ENCODE assay signal across 26 cellular contexts in the genomic region with DNA sequence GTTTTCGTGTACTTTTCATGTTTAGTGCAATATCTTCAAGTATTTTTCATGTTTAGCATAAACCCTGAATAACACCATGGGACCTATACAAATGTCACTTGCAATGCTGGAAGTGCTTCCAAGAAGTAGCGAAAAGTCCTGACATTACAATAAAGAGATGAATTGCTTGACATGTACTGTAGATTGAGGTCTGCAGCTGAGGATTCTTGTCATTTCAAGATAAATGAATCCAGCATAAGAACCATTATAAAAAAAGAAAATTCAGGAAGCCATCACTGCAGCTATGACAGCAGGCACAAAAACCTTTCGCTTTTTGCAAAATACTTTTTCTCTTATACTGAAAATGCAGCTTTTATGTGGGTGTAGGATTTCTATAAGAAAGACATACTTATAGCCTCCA.
"Had no signal": no experiment of that assay in that cellular context is flagged by ENCODE, and none has a peak within 500 bp of the region (broad histone marks: within the 10 kb centered on the region; RNA-seq: fewer than 3 reads in every experiment).

No MANE protein-coding gene starts in this region.

- ATAC-seq: effector memory CD8-positive, alpha-beta T cell; esophagus mucosa; foreskin keratinocyte; gastrocnemius medialis; gastroesophageal sphincter; heart left ventricle; heart right ventricle had no signal

- FAIRE-seq: endometrium, endothelial cell of umbilical vein had no signal

- H3K36me3 ChIP-seq: colonic mucosa had no signal

- H3K4me3 ChIP-seq: colonic mucosa, coronary artery, dorsolateral prefrontal cortex, esophagus muscularis mucosa, esophagus squamous epithelium, gastrocnemius medialis, gastroesophageal sphincter, heart left ventricle, heart right ventricle had no signal

- H3K27ac ChIP-seq: colonic mucosa, coronary artery, dorsolateral prefrontal cortex, epithelial cell of prostate, esophagus muscularis mucosa, esophagus squamous epithelium, foreskin keratinocyte, gastrocnemius medialis, gastroesophageal sphincter, heart left ventricle, heart right ventricle had no signal

- DNase-seq: colonic mucosa; cortex of kidney; dermis blood vessel endothelial cell; dorsolateral prefrontal cortex; effector CD4-positive, alpha-beta T cell; effector CD8-positive, alpha-beta T cell; effector memory CD4-positive, alpha-beta T cell; effector memory CD8-positive, alpha-beta T cell; endodermal cell; erythroblast; esophagus squamous epithelium; foreskin fibroblast; foreskin keratinocyte; foreskin melanocyte; gastrocnemius medialis; glutamatergic neuron; head of caudate nucleus; heart left ventricle; heart right ventricle had no signal

- H3K27me3 ChIP-seq: colonic mucosa, dorsolateral prefrontal cortex, esophagus muscularis mucosa, esophagus squamous epithelium, foreskin keratinocyte, gastrocnemius medialis, gastroesophageal sphincter, heart left ventricle, heart right ventricle had no signal

- H3K9me3 ChIP-seq: colonic mucosa, gastrocnemius medialis had no signal
